Comparison of ENCODE assay signal across 15 cellular contexts in the genomic region with DNA sequence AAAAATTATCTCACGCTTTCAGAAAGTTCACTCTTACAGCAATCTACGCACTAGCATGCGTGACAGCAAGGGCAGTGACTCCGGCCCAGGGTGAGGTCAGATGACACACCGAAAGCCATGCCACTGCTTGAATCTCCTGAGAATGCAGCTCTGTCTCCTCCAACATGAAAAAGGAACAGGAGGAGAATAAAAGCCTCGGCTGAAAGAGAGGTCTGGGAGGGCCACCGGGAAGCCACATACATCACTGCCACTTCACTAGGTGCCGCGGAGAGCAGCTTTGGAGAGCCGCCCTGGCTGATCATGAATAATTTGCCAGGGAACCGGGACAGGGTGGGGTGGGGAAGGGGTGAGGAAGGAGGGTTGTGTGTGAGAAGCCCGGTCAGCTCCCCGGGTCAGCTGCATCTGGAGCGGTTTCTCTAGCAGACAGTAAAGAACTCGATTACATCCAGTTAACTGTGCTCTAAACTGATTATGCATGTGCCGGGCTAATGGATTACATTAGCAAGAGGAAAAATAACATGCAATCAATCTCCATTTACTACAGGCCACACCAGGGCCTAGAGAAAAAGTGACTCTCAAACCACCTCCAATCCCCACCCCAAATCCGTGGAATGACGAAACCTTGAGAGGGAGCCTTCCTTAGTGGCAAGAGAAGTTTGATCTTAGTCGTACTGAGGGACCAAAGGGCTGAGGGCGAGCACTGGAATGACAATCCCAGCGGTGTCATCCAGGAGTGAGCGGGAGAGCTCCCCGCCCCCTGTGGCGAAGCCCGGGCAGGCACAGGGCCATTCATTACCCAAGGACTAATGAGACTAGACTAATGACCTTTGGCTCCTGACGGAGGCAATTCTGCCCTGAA.
DNase-seq lines count a peak whose midpoint lies in the region; ATAC-seq and TF ChIP-seq lines count a peak whose summit lies in the region.
"Had no signal": no experiment of that assay in that cellular context is flagged by ENCODE, and none has a peak within 500 bp of the region (broad histone marks: within the 10 kb centered on the region; RNA-seq: fewer than 3 reads in every experiment).

No MANE protein-coding gene starts in this region.

- ATAC-seq in gastroesophageal sphincter (peak; percentile 42), GM18861 (IDR thresholded peaks at IDR 0.05; ENCODE audit: unreplicated experiment) (no peak)
- no peak for ATAC-seq in CD8-positive, alpha-beta T cell
- ATAC-seq: naive thymus-derived CD4-positive, alpha-beta T cell had no signal

- peak; percentile 64 to 74 for TF ChIP-seq RAD21 in liver (IDR thresholded peaks at IDR 0.05)

- no peak for TF ChIP-seq CTCF in gastroesophageal sphincter (IDR thresholded peaks at IDR 0.05)
- peak; percentile 53 for TF ChIP-seq CTCF in liver (IDR thresholded peaks at IDR 0.05; ENCODE audit: low read depth, low read length, missing input control)
- no peak for TF ChIP-seq CTCF in CD8-positive, alpha-beta T cell (IDR thresholded peaks at IDR 0.05)

- no peak overlapping the region for H3K27ac Mint-ChIP-seq in activated naive CD4-positive, alpha-beta T cell treated with anti-CD3 and anti-CD28 coated beads for 36 hours
- H3K27ac Mint-ChIP-seq in CD8-positive, alpha-beta T cell, result no peak overlapping the region
- H3K27ac Mint-ChIP-seq: naive thymus-derived CD4-positive, alpha-beta T cell; T-helper 1 cell treated with Interleukin-12 subunit alpha and Interleukin-12 subunit beta and Interleukin-4 antibody, amounts not matched to agents 30 μg/mL and 1 μg/mL, for 36 hours had no signal

- H3K9me3 Mint-ChIP-seq in activated naive CD4-positive, alpha-beta T cell treated with anti-CD3 and anti-CD28 coated beads for 36 hours, result no peaks in the 10 kb centered on the region
- H3K9me3 Mint-ChIP-seq in CD8-positive, alpha-beta T cell, result no peaks in the 10 kb centered on the region
- H3K9me3 Mint-ChIP-seq: T-helper 1 cell treated with Interleukin-12 subunit alpha and Interleukin-12 subunit beta and Interleukin-4 antibody, amounts not matched to agents 30 μg/mL and 1 μg/mL, for 36 hours had no signal

- WGBS in gastroesophageal sphincter (ENCODE audit: low coverage in 1 of 2), 2 donors, result 35 to 40% methylated on average over 3 to 8 of the region's 26 CpGs
- 34% methylated on average over 26 of the region's 26 CpGs for WGBS in liver

- peaks cover 0 to 40% of the 10 kb centered on the region in 2 donors for H3K36me3 ChIP-seq in gastroesophageal sphincter
- peaks cover 0 to 6% (median 4%) of the 10 kb centered on the region in 4 donors for H3K36me3 ChIP-seq in liver (ENCODE audit: control insufficient read depth in 4 of 4, insufficient read depth in 3 of 4, low read depth in 1 of 4, low read length in 3 of 4)
- peaks cover 36% of the 10 kb centered on the region for H3K36me3 ChIP-seq in skeletal muscle satellite cell (ENCODE audit: insufficient read depth, low read length)
- H3K36me3 ChIP-seq in CD8-positive, alpha-beta T cell (ENCODE audit: insufficient read depth, low read length), result no peaks in the 10 kb centered on the region

- H3K4me3 Mint-ChIP-seq in activated naive CD4-positive, alpha-beta T cell treated with anti-CD3 and anti-CD28 coated beads for 36 hours, result no peak overlapping the region
- H3K4me3 Mint-ChIP-seq in CD8-positive, alpha-beta T cell, result no peak overlapping the region
- H3K4me3 Mint-ChIP-seq: naive thymus-derived CD4-positive, alpha-beta T cell; T-helper 1 cell treated with Interleukin-12 subunit alpha and Interleukin-12 subunit beta and Interleukin-4 antibody, amounts not matched to agents 30 μg/mL and 1 μg/mL, for 36 hours had no signal

- no peaks in the 10 kb centered on the region for H3K4me1 Mint-ChIP-seq in activated naive CD4-positive, alpha-beta T cell treated with anti-CD3 and anti-CD28 coated beads for 36 hours (ENCODE audit: low read depth)
- no peaks in the 10 kb centered on the region for H3K4me1 Mint-ChIP-seq in CD8-positive, alpha-beta T cell (ENCODE audit: low read depth)
- H3K4me1 Mint-ChIP-seq: naive thymus-derived CD4-positive, alpha-beta T cell had no signal

- no peaks in the 10 kb centered on the region for H3K9me3 ChIP-seq in gastroesophageal sphincter
- no peaks in the 10 kb centered on the region for H3K9me3 ChIP-seq in liver (ENCODE audit: control insufficient read depth in 4 of 4, low read length in 3 of 4)
- no peaks in the 10 kb centered on the region for H3K9me3 ChIP-seq in skeletal muscle satellite cell (replicated peaks; ENCODE audit: low read length)
- H3K9me3 ChIP-seq in CD8-positive, alpha-beta T cell (ENCODE audit: low read length), result no peaks in the 10 kb centered on the region

- H3K9ac ChIP-seq in liver (ENCODE audit: low read depth in 1 of 2, low read length in 2 of 2), result peak overlapping the region; percentile 32 to 53
- peak overlapping the region; percentile 62 for H3K9ac ChIP-seq in skeletal muscle satellite cell (ENCODE audit: low read depth, low read length)

- no peaks in the 10 kb centered on the region for H3K27me3 ChIP-seq in gastroesophageal sphincter
- H3K27me3 ChIP-seq in liver (ENCODE audit: control insufficient read depth in 4 of 4, insufficient read depth in 4 of 4, low read length in 3 of 4), result no peaks in the 10 kb centered on the region
- no peaks in the 10 kb centered on the region for H3K27me3 ChIP-seq in skeletal muscle satellite cell (ENCODE audit: control insufficient read depth, insufficient read depth, low read length)
- H3K27me3 ChIP-seq in CD8-positive, alpha-beta T cell (ENCODE audit: insufficient read depth, low read length), result no peaks in the 10 kb centered on the region

- peak overlapping the region in 1 of 2 donors; percentile 10 for H3K4me3 ChIP-seq in gastroesophageal sphincter
- H3K4me3 ChIP-seq in liver (ENCODE audit: low read depth in 1 of 3, low read length in 3 of 3), result peak overlapping the region in 1 of 3 donors; percentile 24
- H3K4me3 ChIP-seq in skeletal muscle satellite cell (ENCODE audit: low read length), result no peak overlapping the region
- H3K4me3 ChIP-seq in CD8-positive, alpha-beta T cell (ENCODE audit: low read depth, low read length), result no peak overlapping the region
- H3K4me3 ChIP-seq: PC-9 had no signal

- H3K4me1 ChIP-seq in gastroesophageal sphincter (peaks cover 0 to 43% (median 8%) of the 10 kb centered on the region in 3 donors), liver (ENCODE audit: control insufficient read depth in 4 of 4, insufficient read depth in 4 of 4, low read length in 3 of 4) (peaks cover 10 to 37% (median 30%) of the 10 kb centered on the region in 4 donors), skeletal muscle satellite cell (ENCODE audit: control insufficient read depth, insufficient read depth, low read length) (peaks cover 35% of the 10 kb centered on the region)
- no peaks in the 10 kb centered on the region for H3K4me1 ChIP-seq in CD8-positive, alpha-beta T cell (ENCODE audit: insufficient read depth, low read length)

- DNase-seq in NCI-H82 (lab: John Stamatoyannopoulos, UW) (peak; percentile 89), NCI-H69 (lab: John Stamatoyannopoulos, UW) (no peak)
- DNase-seq in activated naive CD4-positive, alpha-beta T cell treated with anti-CD3 and anti-CD28 coated beads for 36 hours, result no peak
- no peak for DNase-seq in CD8-positive, alpha-beta T cell
- DNase-seq: activated CD4-positive, alpha-beta T cell treated with anti-CD3 and anti-CD28 coated beads, Interleukin-2, amount 50 U/mL, for 4 hours; activated effector memory CD4-positive, alpha-beta T cell treated with Interleukin-2 at 50 U/mL for 16 hours; caudate nucleus; DMS79; naive thymus-derived CD4-positive, alpha-beta T cell; PC-9 had no signal

- POLR2A ChIA-PET in CD8-positive, alpha-beta T cell (lab: Charles Lee), result no interaction called here

- H3K4me2 ChIP-seq in skeletal muscle satellite cell (ENCODE audit: low read length), result peak overlapping the region; percentile 56
- H3K4me2 ChIP-seq: PC-9 had no signal

- no peak for TF ChIP-seq POLR2A in gastroesophageal sphincter (IDR thresholded peaks at IDR 0.05)

- intact Hi-C loops in activated naive CD4-positive, alpha-beta T cell treated with anti-CD3 and anti-CD28 coated beads for 36 hours (cut with micrococcal nuclease), result no loop called here
- intact Hi-C loops in CD8-positive, alpha-beta T cell (cut with DNase I, micrococcal nuclease), result no loop called here

- no peak for TF ChIP-seq EP300 in gastroesophageal sphincter (IDR thresholded peaks at IDR 0.05)

- H3K27ac ChIP-seq in gastroesophageal sphincter (peak overlapping the region in 3 of 4 donors; percentile 54 to 64 (median 58)), liver (ENCODE audit: low read depth in 1 of 2, low read length in 2 of 2) (peak overlapping the region; percentile 78 to 88)
- H3K27ac ChIP-seq in CD8-positive, alpha-beta T cell (ENCODE audit: low read depth, low read length), result no peak overlapping the region
- H3K27ac ChIP-seq: PC-9 had no signal

- no peaks in the 10 kb centered on the region for H3K36me3 Mint-ChIP-seq in activated naive CD4-positive, alpha-beta T cell treated with anti-CD3 and anti-CD28 coated beads for 36 hours (ENCODE audit: low read depth)
- H3K36me3 Mint-ChIP-seq in CD8-positive, alpha-beta T cell, result no peaks in the 10 kb centered on the region

- CTCF ChIA-PET in activated naive CD4-positive, alpha-beta T cell treated with anti-CD3 and anti-CD28 coated beads for 36 hours (lab: Charles Lee), result interaction anchor here (0.6 kb wide), 1 partner anchor 1639 kb away, joined by 4 read pairs; no protein-coding TSS in a partner anchor
- CTCF ChIA-PET in CD8-positive, alpha-beta T cell (lab: Charles Lee), result no interaction called here

- no peaks in the 10 kb centered on the region for H3K27me3 Mint-ChIP-seq in activated naive CD4-positive, alpha-beta T cell treated with anti-CD3 and anti-CD28 coated beads for 36 hours (ENCODE audit: low read depth)
- H3K27me3 Mint-ChIP-seq in CD8-positive, alpha-beta T cell (ENCODE audit: low read depth), result no peaks in the 10 kb centered on the region

TF ChIP-seq in liver, 16 proteins besides CTCF, POLR2A, EP300 and RAD21 (continues in another document):
- TF ChIP-seq TAF1 (conservative IDR thresholded peaks at IDR 0.05), result peak; percentile 17
- peak; percentile 30 for TF ChIP-seq YY1 (IDR thresholded peaks at IDR 0.05)
- TF ChIP-seq NR2F2 (IDR thresholded peaks at IDR 0.05), result peak; percentile 77
- peak; percentile 94 for TF ChIP-seq HNF4G (IDR thresholded peaks at IDR 0.05)
- peak; percentile 97 to 99 for TF ChIP-seq HNF4A (conservative IDR thresholded peaks at IDR 0.05)
- peak in 1 of 2 donors; percentile 71 for TF ChIP-seq EGR1 (IDR thresholded peaks at IDR 0.05; ENCODE audit: low read depth in 2 of 2)
- peak; percentile 49 to 65 for TF ChIP-seq JUND (IDR thresholded peaks at IDR 0.05)
- TF ChIP-seq FOXA2 (IDR thresholded peaks at IDR 0.05), result no peak
- TF ChIP-seq, protein P1, sequence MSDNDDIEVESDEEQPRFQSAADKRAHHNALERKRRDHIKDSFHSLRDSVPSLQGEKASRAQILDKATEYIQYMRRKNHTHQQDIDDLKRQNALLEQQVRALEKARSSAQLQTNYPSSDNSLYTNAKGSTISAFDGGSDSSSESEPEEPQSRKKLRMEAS (IDR thresholded peaks at IDR 0.05), result peak; percentile 57
- TF ChIP-seq SP1 (IDR thresholded peaks at IDR 0.05), result peak; percentile 89
- TF ChIP-seq RXRA (IDR thresholded peaks at IDR 0.05), result peak; percentile 91 to 92
